ENCODE assay signal across 21 cellular contexts in genomic region chr13:112828082-112828699, GRCh38.
A peak's percentile ranks its signal among the peaks of the same experiment; 100 is the strongest.
DNase-seq lines count a peak whose midpoint lies in the region; ATAC-seq lines count a peak whose summit lies in the region.
"Had no signal": no experiment of that assay in that cellular context is flagged by ENCODE, and none has a peak within 500 bp of the region (broad histone marks: within the 10 kb centered on the region; RNA-seq: fewer than 3 reads in every experiment).

No MANE protein-coding gene starts in this region.

- no peak overlapping the region for H3K4me3 Mint-ChIP-seq in activated naive CD4-positive, alpha-beta T cell treated with anti-CD3 and anti-CD28 coated beads for 36 hours
- H3K4me3 Mint-ChIP-seq in activated naive CD4-positive, alpha-beta T cell treated with anti-CD3 and anti-CD28 coated beads, Interleukin-2, amount 10 ng/mL, durations not matched to agents 7 days and 5 days, result no peak overlapping the region
- no peak overlapping the region for H3K4me3 Mint-ChIP-seq in activated T-helper 17 cell treated with anti-CD3 and anti-CD28 coated beads, Interleukin-2, amount 50 U/mL, for 72 hours
- H3K4me3 Mint-ChIP-seq in stimulated activated effector memory CD8-positive, alpha-beta T cell treated with anti-CD3 and anti-CD28 coated beads, Interleukin-12 subunit alpha, Interleukin-12 subunit beta, amount 100 ng/mL, for 72 hours, result no peak overlapping the region
- H3K4me3 Mint-ChIP-seq in effector memory CD8-positive, alpha-beta T cell, result no peak overlapping the region
- H3K4me3 Mint-ChIP-seq: neural progenitor cell, T-cell had no signal

- intact Hi-C loops in activated naive CD4-positive, alpha-beta T cell treated with anti-CD3 and anti-CD28 coated beads for 36 hours (cut with micrococcal nuclease), result no loop called here

- H3K27ac Mint-ChIP-seq in activated naive CD4-positive, alpha-beta T cell treated with anti-CD3 and anti-CD28 coated beads for 36 hours, result no peak overlapping the region
- H3K27ac Mint-ChIP-seq in activated naive CD4-positive, alpha-beta T cell treated with anti-CD3 and anti-CD28 coated beads, Interleukin-2, amount 10 ng/mL, durations not matched to agents 7 days and 5 days, result no peak overlapping the region
- H3K27ac Mint-ChIP-seq in activated T-helper 17 cell treated with anti-CD3 and anti-CD28 coated beads, Interleukin-2, amount 50 U/mL, for 72 hours, result no peak overlapping the region
- H3K27ac Mint-ChIP-seq in stimulated activated effector memory CD8-positive, alpha-beta T cell treated with anti-CD3 and anti-CD28 coated beads, Interleukin-12 subunit alpha, Interleukin-12 subunit beta, amount 100 ng/mL, for 72 hours, result peak overlapping the region; percentile 48
- H3K27ac Mint-ChIP-seq in effector memory CD8-positive, alpha-beta T cell, result peak overlapping the region in 1 of 2 donors; percentile 62
- H3K27ac Mint-ChIP-seq: neural progenitor cell, T-cell had no signal

- H3K9me3 Mint-ChIP-seq in activated naive CD4-positive, alpha-beta T cell treated with anti-CD3 and anti-CD28 coated beads for 36 hours, result no peaks in the 10 kb centered on the region
- H3K9me3 Mint-ChIP-seq in activated naive CD4-positive, alpha-beta T cell treated with anti-CD3 and anti-CD28 coated beads, Interleukin-2, amount 10 ng/mL, durations not matched to agents 7 days and 5 days, result no peaks in the 10 kb centered on the region
- no peaks in the 10 kb centered on the region for H3K9me3 Mint-ChIP-seq in activated T-helper 17 cell treated with anti-CD3 and anti-CD28 coated beads, Interleukin-2, amount 50 U/mL, for 72 hours
- H3K9me3 Mint-ChIP-seq in stimulated activated effector memory CD8-positive, alpha-beta T cell treated with anti-CD3 and anti-CD28 coated beads, Interleukin-12 subunit alpha, Interleukin-12 subunit beta, amount 100 ng/mL, for 72 hours, result no peaks in the 10 kb centered on the region
- H3K9me3 Mint-ChIP-seq in effector memory CD8-positive, alpha-beta T cell, result no peaks in the 10 kb centered on the region
- H3K9me3 Mint-ChIP-seq: T-cell had no signal

- no peaks in the 10 kb centered on the region for H3K27me3 Mint-ChIP-seq in activated naive CD4-positive, alpha-beta T cell treated with anti-CD3 and anti-CD28 coated beads for 36 hours (ENCODE audit: low read depth)
- H3K27me3 Mint-ChIP-seq in activated naive CD4-positive, alpha-beta T cell treated with anti-CD3 and anti-CD28 coated beads, Interleukin-2, amount 10 ng/mL, durations not matched to agents 7 days and 5 days, result no peaks in the 10 kb centered on the region
- H3K27me3 Mint-ChIP-seq in activated T-helper 17 cell treated with anti-CD3 and anti-CD28 coated beads, Interleukin-2, amount 50 U/mL, for 72 hours, result no peaks in the 10 kb centered on the region
- H3K27me3 Mint-ChIP-seq in effector memory CD8-positive, alpha-beta T cell, result no peaks in the 10 kb centered on the region
- H3K27me3 Mint-ChIP-seq: T-cell had no signal

- H3K36me3 Mint-ChIP-seq in activated naive CD4-positive, alpha-beta T cell treated with anti-CD3 and anti-CD28 coated beads for 36 hours (ENCODE audit: low read depth), result peaks cover 33% of the 10 kb centered on the region
- H3K36me3 Mint-ChIP-seq in activated naive CD4-positive, alpha-beta T cell treated with anti-CD3 and anti-CD28 coated beads, Interleukin-2, amount 10 ng/mL, durations not matched to agents 7 days and 5 days, result peaks cover 53% of the 10 kb centered on the region
- H3K36me3 Mint-ChIP-seq in activated T-helper 17 cell treated with anti-CD3 and anti-CD28 coated beads, Interleukin-2, amount 50 U/mL, for 72 hours (ENCODE audit: low read depth), result peaks cover 85% of the 10 kb centered on the region
- H3K36me3 Mint-ChIP-seq in stimulated activated effector memory CD8-positive, alpha-beta T cell treated with anti-CD3 and anti-CD28 coated beads, Interleukin-12 subunit alpha, Interleukin-12 subunit beta, amount 100 ng/mL, for 72 hours, result peaks cover 62% of the 10 kb centered on the region
- H3K36me3 Mint-ChIP-seq in effector memory CD8-positive, alpha-beta T cell (ENCODE audit: insufficient read depth), result peaks cover 14% of the 10 kb centered on the region

- peak; percentile 69 for ATAC-seq in HG02588 (IDR thresholded peaks at IDR 0.05; ENCODE audit: unreplicated experiment)
- ATAC-seq in activated T-helper 17 cell treated with anti-CD3 and anti-CD28 coated beads, Interleukin-2, amount 50 U/mL, for 72 hours (replicated peaks), result peak; percentile 97
- no peak for ATAC-seq in stimulated activated effector memory CD8-positive, alpha-beta T cell treated with anti-CD3 and anti-CD28 coated beads, Interleukin-12 subunit alpha, Interleukin-12 subunit beta, amount 100 ng/mL, for 72 hours
- ATAC-seq in HG03439 (IDR thresholded peaks at IDR 0.05; ENCODE audit: unreplicated experiment), result no peak
- ATAC-seq in effector memory CD8-positive, alpha-beta T cell (replicated peaks), result no peak
- ATAC-seq: psoas muscle, T-cell, upper lobe of right lung had no signal

- no peaks in the 10 kb centered on the region for H3K4me1 Mint-ChIP-seq in activated naive CD4-positive, alpha-beta T cell treated with anti-CD3 and anti-CD28 coated beads for 36 hours (ENCODE audit: low read depth)
- peaks cover 3% of the 10 kb centered on the region for H3K4me1 Mint-ChIP-seq in activated naive CD4-positive, alpha-beta T cell treated with anti-CD3 and anti-CD28 coated beads, Interleukin-2, amount 10 ng/mL, durations not matched to agents 7 days and 5 days
- H3K4me1 Mint-ChIP-seq in activated T-helper 17 cell treated with anti-CD3 and anti-CD28 coated beads, Interleukin-2, amount 50 U/mL, for 72 hours, result peaks cover 5% of the 10 kb centered on the region
- H3K4me1 Mint-ChIP-seq in stimulated activated effector memory CD8-positive, alpha-beta T cell treated with anti-CD3 and anti-CD28 coated beads, Interleukin-12 subunit alpha, Interleukin-12 subunit beta, amount 100 ng/mL, for 72 hours, result no peaks in the 10 kb centered on the region
- no peaks in the 10 kb centered on the region for H3K4me1 Mint-ChIP-seq in effector memory CD8-positive, alpha-beta T cell (ENCODE audit: low read depth in 2 of 2)
- H3K4me1 Mint-ChIP-seq: T-cell had no signal

- CTCF ChIA-PET in activated naive CD4-positive, alpha-beta T cell treated with anti-CD3 and anti-CD28 coated beads for 36 hours (lab: Charles Lee), result interaction anchor here (0.6 kb wide), 1 partner anchor 210 kb away, joined by 6 read pairs; no protein-coding TSS in a partner anchor
- CTCF ChIA-PET in activated naive CD4-positive, alpha-beta T cell treated with anti-CD3 and anti-CD28 coated beads, Interleukin-2, amount 10 ng/mL, durations not matched to agents 7 days and 5 days (lab: Charles Lee), result no interaction called here

- peak; percentile 16 for DNase-seq in activated naive CD4-positive, alpha-beta T cell treated with anti-CD3 and anti-CD28 coated beads for 36 hours
- DNase-seq in activated naive CD4-positive, alpha-beta T cell treated with anti-CD3 and anti-CD28 coated beads, Interleukin-2, amount 10 ng/mL, durations not matched to agents 7 days and 5 days, result no peak
- no peak for DNase-seq in stimulated activated effector memory CD8-positive, alpha-beta T cell treated with anti-CD3 and anti-CD28 coated beads, Interleukin-12 subunit alpha, Interleukin-12 subunit beta, amount 100 ng/mL, for 72 hours (ENCODE audit: low spot score in 2 of 2)
- DNase-seq in effector memory CD8-positive, alpha-beta T cell, result no peak
- DNase-seq in stimulated activated CD4-positive, alpha-beta T cell treated with anti-CD3 and anti-CD28 coated beads, Interleukin-4, amount 100 ng/mL, for 24 hours, result no peak
- DNase-seq: activated CD4-positive, alpha-beta T cell treated with anti-CD3 and anti-CD28 coated beads, Interleukin-2, amount 50 U/mL, for 4 hours; activated naive CD4-positive, alpha-beta T cell; effector CD4-positive, alpha-beta T cell; NCI-H1105; NCI-H2107; NCI-H526 treated with DMSO at 0.1 percent for 48 hours; OCI-M1; psoas muscle; SHP77 treated with DMSO at 0.1 percent for 48 hours; stimulated activated CD4-positive, alpha-beta T cell treated with anti-CD3 and anti-CD28 coated beads, Interleukin-2, amount 100 ng/mL, for 24 hours; T-cell; upper lobe of right lung had no signal

Comparison
In these comparisons a context has a peak if more than half of its experiments do, and no peak if none do; other contexts are left out.
1. ATAC-seq: peak in HG02588 (single experiment) and activated T-helper 17 cell treated with anti-CD3 and anti-CD28 coated beads, Interleukin-2, amount 50 U/mL, for 72 hours (single experiment); none in stimulated activated effector memory CD8-positive, alpha-beta T cell treated with anti-CD3 and anti-CD28 coated beads, Interleukin-12 subunit alpha, Interleukin-12 subunit beta, amount 100 ng/mL, for 72 hours (single experiment), HG03439 (single experiment) and effector memory CD8-positive, alpha-beta T cell (single experiment).